ENCODE assay signal across 20 cellular contexts in the genomic region with DNA sequence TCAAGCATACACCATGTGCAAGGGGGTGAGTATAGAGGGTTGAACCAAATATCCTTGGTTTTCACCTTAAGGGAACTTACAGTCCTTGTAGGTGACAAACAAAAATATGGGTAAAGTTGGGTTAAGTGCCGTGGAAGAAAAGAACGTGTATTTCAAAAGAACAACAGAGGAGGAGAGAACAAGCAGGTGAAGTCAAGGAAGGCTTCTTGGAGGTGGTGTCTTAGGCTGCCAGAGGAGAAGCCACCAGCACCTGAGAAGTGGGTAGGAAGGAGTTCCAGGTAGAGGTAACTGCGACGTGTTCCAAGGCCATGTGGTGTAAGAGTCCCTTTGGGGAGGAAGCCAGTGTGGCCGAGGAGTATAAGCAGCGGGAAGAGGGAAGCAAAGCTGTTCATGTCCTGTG.
"Had no signal": no experiment of that assay in that cellular context is flagged by ENCODE, and none has a peak within 500 bp of the region (broad histone marks: within the 10 kb centered on the region; RNA-seq: fewer than 3 reads in every experiment).

No MANE protein-coding gene starts in this region.

- H3K4me1 Mint-ChIP-seq: naive B cell had no signal

- ATAC-seq: foreskin keratinocyte; left cardiac atrium; right cardiac atrium; stimulated activated naive CD8-positive, alpha-beta T cell treated with anti-CD3 and anti-CD28 coated beads, Interleukin-15, Interleukin-2, amounts not matched to agents 100 U/mL and 50 U/mL, for 24 hours had no signal

- H3K4me3 ChIP-seq: left ventricle myocardium inferior, lung, smooth muscle cell, suprapubic skin, thyroid gland had no signal

- H3K9me3 Mint-ChIP-seq: immature natural killer cell, naive B cell, type B pancreatic cell had no signal

- H3K27ac ChIP-seq: foreskin keratinocyte, left ventricle myocardium inferior, suprapubic skin, thyroid gland had no signal

- H3K36me3 Mint-ChIP-seq: immature natural killer cell, naive B cell had no signal

- H3K36me3 ChIP-seq: left ventricle myocardium inferior, suprapubic skin, thyroid gland had no signal

- H3K4me3 Mint-ChIP-seq: immature natural killer cell, type B pancreatic cell had no signal

- H3K4me2 ChIP-seq: smooth muscle cell had no signal

- H3K9me3 ChIP-seq: left ventricle myocardium inferior, suprapubic skin, thyroid gland had no signal

- H3K4me1 ChIP-seq: foreskin keratinocyte, thyroid gland had no signal

- H3K27ac Mint-ChIP-seq: progenitor cell of endocrine pancreas, type B pancreatic cell had no signal

- FAIRE-seq: endothelial cell of umbilical vein, keratinocyte, urothelium cell line had no signal

- DNase-seq: effector memory CD4-positive, alpha-beta T cell; erythroblast; foreskin keratinocyte; immature natural killer cell; left cardiac atrium; left ventricle myocardium inferior; mesenchymal stem cell; naive B cell; right cardiac atrium; stimulated activated CD4-positive, alpha-beta T cell treated with anti-CD3 and anti-CD28 coated beads, Interleukin-2, amount 100 ng/mL, for 48 hours; stimulated activated naive CD8-positive, alpha-beta T cell treated with anti-CD3 and anti-CD28 coated beads, Interleukin-15, Interleukin-2, amounts not matched to agents 100 U/mL and 50 U/mL, for 24 hours; thyroid gland had no signal

- H3K27me3 ChIP-seq: suprapubic skin, thyroid gland had no signal
